Comparison of ENCODE assay signal across 2 cellular contexts in the genomic region with DNA sequence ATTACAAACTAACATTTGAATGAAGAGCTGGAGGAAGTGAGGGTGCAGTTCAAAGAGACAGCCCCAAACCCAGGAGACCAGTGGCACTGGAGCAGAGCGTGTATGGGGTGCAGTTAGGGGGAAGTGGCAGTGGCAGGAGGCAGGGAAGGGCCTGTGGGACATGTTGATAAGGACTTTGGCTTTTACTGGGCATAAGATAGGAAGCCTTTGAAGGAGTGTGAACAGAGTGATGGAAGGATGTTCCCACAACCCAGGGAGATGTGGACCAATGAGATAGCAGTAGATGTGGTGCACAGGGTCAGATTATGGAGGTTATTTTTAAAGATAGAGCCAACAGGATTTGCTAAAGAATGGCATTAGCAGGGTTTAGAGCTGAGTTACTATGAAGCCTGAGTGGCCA.
TF ChIP-seq lines count a peak whose summit lies in the region.

No MANE protein-coding gene starts in this region.

TF ChIP-seq in IMR-90, 13 proteins besides CTCF, POLR2A, EP300 and RAD21:
- TF ChIP-seq SMC3 (IDR thresholded peaks at IDR 0.05; ENCODE audit: low read depth, low read length) = no peak
- no peak for TF ChIP-seq CHD1 (IDR thresholded peaks at IDR 0.05; ENCODE audit: low read depth, low read length)
- no peak for TF ChIP-seq MXI1 (IDR thresholded peaks at IDR 0.05; ENCODE audit: borderline replicate concordance, low read depth, low read length)
- TF ChIP-seq CEBPB (IDR thresholded peaks at IDR 0.05; ENCODE audit: low read depth, low read length) = no peak
- no peak for TF ChIP-seq MAZ (IDR thresholded peaks at IDR 0.05; ENCODE audit: borderline replicate concordance, low read depth, low read length)
- no peak for TF ChIP-seq BHLHE40 (IDR thresholded peaks at IDR 0.05; ENCODE audit: low read depth, low read length)
- TF ChIP-seq, protein P1, sequence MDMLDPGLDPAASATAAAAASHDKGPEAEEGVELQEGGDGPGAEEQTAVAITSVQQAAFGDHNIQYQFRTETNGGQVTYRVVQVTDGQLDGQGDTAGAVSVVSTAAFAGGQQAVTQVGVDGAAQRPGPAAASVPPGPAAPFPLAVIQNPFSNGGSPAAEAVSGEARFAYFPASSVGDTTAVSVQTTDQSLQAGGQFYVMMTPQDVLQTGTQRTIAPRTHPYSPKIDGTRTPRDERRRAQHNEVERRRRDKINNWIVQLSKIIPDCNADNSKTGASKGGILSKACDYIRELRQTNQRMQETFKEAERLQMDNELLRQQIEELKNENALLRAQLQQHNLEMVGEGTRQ (IDR thresholded peaks at IDR 0.05; ENCODE audit: low read depth, low read length) = no peak

TF ChIP-seq in K562, 482 proteins besides CTCF, POLR2A, EP300 and RAD21:
- TF ChIP-seq NFIC (IDR thresholded peaks at IDR 0.05) = 0 out of 2 replicates have a peak, but pooled peaks have one; percentile 18
- peak; percentile 19; the same call in 1 of the 2 replicates for TF ChIP-seq SPI1 (IDR thresholded peaks at IDR 0.05; ENCODE audit: borderline replicate concordance, low read depth, low read length)
- TF ChIP-seq ZNF639 (CRISPR knock-in tag; conservative IDR thresholded peaks at IDR 0.05 in 1 of 2, IDR thresholded peaks at IDR 0.05 in 1 of 2) = no peak
- no peak for TF ChIP-seq SRF (CRISPR knock-in tag; IDR thresholded peaks at IDR 0.05)
- TF ChIP-seq RHOXF2B (CRISPR knock-in tag; conservative IDR thresholded peaks at IDR 0.05) = no peak
- no peak for TF ChIP-seq RUNX1 (IDR thresholded peaks at IDR 0.05; ENCODE audit: low read depth)
- no peak for TF ChIP-seq ZNF165 (CRISPR knock-in tag; IDR thresholded peaks at IDR 0.05; ENCODE audit: borderline replicate concordance)
- no peak for TF ChIP-seq PBX2 (CRISPR knock-in tag; IDR thresholded peaks at IDR 0.05; ENCODE audit: low read depth)
- TF ChIP-seq PBX2 (tag; conservative IDR thresholded peaks at IDR 0.05; ENCODE audit: low read depth) = no peak
- no peak for TF ChIP-seq PPARD (CRISPR knock-in tag; IDR thresholded peaks at IDR 0.05)
- TF ChIP-seq TEAD4 (IDR thresholded peaks at IDR 0.05; ENCODE audit: low read length) = peak; percentile 51
- no peak for TF ChIP-seq TEAD4 (CRISPR knock-in tag; IDR thresholded peaks at IDR 0.05; ENCODE audit: borderline replicate concordance)
- TF ChIP-seq TCF3 (CRISPR knock-in tag; IDR thresholded peaks at IDR 0.05) = peak; percentile 85
- peak; percentile 63 for TF ChIP-seq CBFA2T2 (conservative IDR thresholded peaks at IDR 0.05)
- peak; percentile 68 for TF ChIP-seq ARID1B (IDR thresholded peaks at IDR 0.05)
- TF ChIP-seq TAL1 (IDR thresholded peaks at IDR 0.05) = peak; percentile 55; the same call in 1 of the 2 replicates
- TF ChIP-seq, protein P2, sequence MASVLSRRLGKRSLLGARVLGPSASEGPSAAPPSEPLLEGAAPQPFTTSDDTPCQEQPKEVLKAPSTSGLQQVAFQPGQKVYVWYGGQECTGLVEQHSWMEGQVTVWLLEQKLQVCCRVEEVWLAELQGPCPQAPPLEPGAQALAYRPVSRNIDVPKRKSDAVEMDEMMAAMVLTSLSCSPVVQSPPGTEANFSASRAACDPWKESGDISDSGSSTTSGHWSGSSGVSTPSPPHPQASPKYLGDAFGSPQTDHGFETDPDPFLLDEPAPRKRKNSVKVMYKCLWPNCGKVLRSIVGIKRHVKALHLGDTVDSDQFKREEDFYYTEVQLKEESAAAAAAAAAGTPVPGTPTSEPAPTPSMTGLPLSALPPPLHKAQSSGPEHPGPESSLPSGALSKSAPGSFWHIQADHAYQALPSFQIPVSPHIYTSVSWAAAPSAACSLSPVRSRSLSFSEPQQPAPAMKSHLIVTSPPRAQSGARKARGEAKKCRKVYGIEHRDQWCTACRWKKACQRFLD (CRISPR knock-in tag; IDR thresholded peaks at IDR 0.05) = no peak
- TF ChIP-seq MED1 (CRISPR knock-in tag; IDR thresholded peaks at IDR 0.05; ENCODE audit: borderline replicate concordance) = no peak
- peak; percentile 37; the same call in 1 of the 2 replicates for TF ChIP-seq NCOR1 (IDR thresholded peaks at IDR 0.05)
- TF ChIP-seq GABPB1 (CRISPR knock-in tag; IDR thresholded peaks at IDR 0.05) = no peak
- 0 out of 4 replicates have a peak, but pooled peaks of 1 of the 2 experiments have one; percentile 13 for TF ChIP-seq RCOR1 (IDR thresholded peaks at IDR 0.05; ENCODE audit: borderline replicate concordance in 1 of 2, low read depth in 2 of 2, low read length in 2 of 2)
- peak; percentile 17 to 65; a peak in 2 of 4 replicates for TF ChIP-seq TRIM24 (IDR thresholded peaks at IDR 0.05)
- peak; percentile 84 for TF ChIP-seq CBFA2T3 (IDR thresholded peaks at IDR 0.05)
- peak; percentile 24; the same call in 1 of the 2 replicates for TF ChIP-seq KLF16 (IDR thresholded peaks at IDR 0.05)
